18 cellular contexts compared by ENCODE assay signal in the genomic region with DNA sequence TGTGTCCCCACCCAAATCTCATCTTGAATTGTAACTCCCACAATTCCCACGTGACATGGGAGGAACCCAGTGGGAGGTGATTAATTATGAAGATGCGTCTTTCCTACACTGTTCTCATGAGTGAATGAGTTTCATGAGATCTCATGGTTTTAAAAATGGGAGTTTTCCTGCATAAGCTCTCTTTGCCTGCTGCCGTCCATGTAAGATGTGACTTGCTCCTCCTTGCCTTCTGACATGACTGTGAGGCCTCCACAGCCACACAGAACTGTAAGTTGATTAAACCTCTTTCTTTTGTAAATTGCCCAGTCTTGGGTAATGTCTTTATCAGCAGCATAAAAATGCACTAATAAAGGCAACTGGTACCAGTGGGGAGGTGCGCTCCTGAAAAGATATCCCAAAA.
A peak's percentile ranks its signal among the peaks of the same experiment; 100 is the strongest.
DNase-seq lines count a peak whose midpoint lies in the region; TF ChIP-seq lines count a peak whose summit lies in the region.
"Had no signal": no experiment of that assay in that cellular context is flagged by ENCODE, and none has a peak within 500 bp of the region (broad histone marks: within the 10 kb centered on the region; RNA-seq: fewer than 3 reads in every experiment).

No MANE protein-coding gene starts in this region.

- H3K27me3 ChIP-seq in Caco-2 (replicated peaks; ENCODE audit: control insufficient read depth, insufficient read depth, low read length) (no peaks in the 10 kb centered on the region), ascending aorta (no peaks in the 10 kb centered on the region)
- H3K27me3 ChIP-seq: BE2C, BLaER1 had no signal

- CTCF ChIA-PET in Caco-2 (lab: Charles Lee) (interaction anchor here (1.7 kb wide), 1 partner anchor 56 kb away, joined by 7 read pairs; no protein-coding TSS in a partner anchor), HEK293 (lab: Yijun Ruan, JAX) (no interaction called here)

- TF ChIP-seq CTCF in Caco-2 (IDR thresholded peaks at IDR 0.05; ENCODE audit: insufficient read depth in 1 of 2, low read depth in 1 of 2, low read length in 1 of 2, severe bottlenecking in 1 of 2, unreplicated experiment in 1 of 2) (no peak), HEK293 (tag by site-specific recombination; IDR thresholded peaks at IDR 0.05) (no peak), endothelial cell (IDR thresholded peaks at IDR 0.05; ENCODE audit: unreplicated experiment) (no peak), ascending aorta (IDR thresholded peaks at IDR 0.05) (no peak)

- H3K4me3 ChIP-seq in Caco-2 (ENCODE audit: low read depth, low read length), result no peak overlapping the region
- no peak overlapping the region for H3K4me3 ChIP-seq in HEK293 (ENCODE audit: low read depth, low read length)
- H3K4me3 ChIP-seq in ascending aorta, result no peak overlapping the region
- H3K4me3 ChIP-seq: BLaER1 had no signal

- H3K4me1 Mint-ChIP-seq in Caco-2 (ENCODE audit: low read depth, unreplicated experiment), result peaks cover 14% of the 10 kb centered on the region
- H3K4me1 Mint-ChIP-seq in endothelial cell (ENCODE audit: unreplicated experiment), result no peaks in the 10 kb centered on the region
- H3K4me1 Mint-ChIP-seq: CD14-positive monocyte; CD8-positive, alpha-beta memory T cell had no signal

- H3K9me3 Mint-ChIP-seq in Caco-2 (ENCODE audit: unreplicated experiment) (peaks cover 29% of the 10 kb centered on the region), endothelial cell (ENCODE audit: unreplicated experiment) (no peaks in the 10 kb centered on the region)

- BruUV-seq in Caco-2 (replicated peaks; lab: Mats Ljungman, UMichigan), result no TSS peak

- intact Hi-C loops in Caco-2 (cut with micrococcal nuclease; ENCODE audit: unreplicated experiment), result no loop called here
- intact Hi-C loops in ascending aorta (cut with DNase I), result no loop called here

- no peak overlapping the region for H3K4me3 Mint-ChIP-seq in Caco-2 (ENCODE audit: unreplicated experiment)
- peak overlapping the region; percentile 21 for H3K4me3 Mint-ChIP-seq in endothelial cell (ENCODE audit: unreplicated experiment)
- H3K4me3 Mint-ChIP-seq: CD14-positive monocyte; CD4-positive, alpha-beta memory T cell; CD4-positive, CD25-positive, alpha-beta regulatory T cell; CD8-positive, alpha-beta memory T cell had no signal

- peaks cover 22% of the 10 kb centered on the region for H3K9me3 ChIP-seq in Caco-2
- no peaks in the 10 kb centered on the region for H3K9me3 ChIP-seq in HEK293 (ENCODE audit: control insufficient read depth, insufficient read depth, low read depth, low read length)
- no peaks in the 10 kb centered on the region for H3K9me3 ChIP-seq in ascending aorta
- H3K9me3 ChIP-seq: BE2C had no signal

- H3K36me3 ChIP-seq in Caco-2 (ENCODE audit: control insufficient read depth, insufficient read depth, low read length) (no peaks in the 10 kb centered on the region; the same call in 1 of the 2 replicates), HEK293 (ENCODE audit: control insufficient read depth in 2 of 2, insufficient read depth in 1 of 2, low read length in 2 of 2) (peaks cover 5 to 53% of the 10 kb centered on the region in 2 experiments), ascending aorta (peaks cover 40 to 67% of the 10 kb centered on the region in 2 donors)
- H3K36me3 ChIP-seq: BE2C had no signal

- no peaks in the 10 kb centered on the region for H3K27me3 Mint-ChIP-seq in Caco-2 (ENCODE audit: insufficient read depth, unreplicated experiment)
- peaks cover 2% of the 10 kb centered on the region for H3K27me3 Mint-ChIP-seq in endothelial cell (ENCODE audit: unreplicated experiment)
- H3K27me3 Mint-ChIP-seq: CD4-positive, alpha-beta memory T cell; CD4-positive, CD25-positive, alpha-beta regulatory T cell; CD8-positive, alpha-beta memory T cell had no signal

- H3K27ac ChIP-seq in HEK293 (ENCODE audit: extremely low read depth, low read depth, low read length), result no peak overlapping the region
- H3K27ac ChIP-seq in ascending aorta, result no peak overlapping the region
- H3K27ac ChIP-seq: BLaER1 had no signal

- H3K27ac Mint-ChIP-seq in Caco-2 (ENCODE audit: unreplicated experiment) (peak overlapping the region; percentile 48), endothelial cell (ENCODE audit: unreplicated experiment) (no peak overlapping the region)
- H3K27ac Mint-ChIP-seq: CD4-positive, CD25-positive, alpha-beta regulatory T cell; CD8-positive, alpha-beta memory T cell had no signal

- H3K4me1 ChIP-seq in Caco-2 (peaks cover 11% of the 10 kb centered on the region; the same call in 1 of the 2 replicates), HEK293 (ENCODE audit: control insufficient read depth, insufficient read depth, low read length) (no peaks in the 10 kb centered on the region), ascending aorta (no peaks in the 10 kb centered on the region)
- H3K4me1 ChIP-seq: BE2C, BLaER1 had no signal

- POLR2A ChIA-PET in Caco-2 (lab: Charles Lee), result no interaction called here
- POLR2A ChIA-PET in HEK293 (lab: Yijun Ruan, JAX), result no interaction called here

- DNase-seq in Caco-2 (no peak), endothelial cell (ENCODE audit: low spot score) (no peak), NCI-H446 (lab: John Stamatoyannopoulos, UW) (no peak), ascending aorta (ENCODE audit: low spot score in 2 of 2) (no peak)
- DNase-seq: 8988T; ACHN; BE2C; C1 segment of cervical spinal cord; Calu3; CD4-positive, alpha-beta memory T cell; CD4-positive, CD25-positive, alpha-beta regulatory T cell; CD8-positive, alpha-beta memory T cell; COR-L47; DMS79 treated with DMSO at 0.1 percent for 48 hours; GF-D8 had no signal

- H3K36me3 Mint-ChIP-seq in Caco-2 (ENCODE audit: insufficient read depth, unreplicated experiment), result peaks cover 55% of the 10 kb centered on the region
- H3K36me3 Mint-ChIP-seq in endothelial cell (ENCODE audit: low read depth, unreplicated experiment), result peaks cover 24% of the 10 kb centered on the region

TF ChIP-seq in HEK293, 187 proteins besides CTCF, POLR2A, EP300 and RAD21:
- TF ChIP-seq ZNF157 (tag by site-specific recombination; IDR thresholded peaks at IDR 0.05), result no peak
- no peak for TF ChIP-seq ZNF223 (tag by site-specific recombination; IDR thresholded peaks at IDR 0.05)
- TF ChIP-seq SETDB1 (IDR thresholded peaks at IDR 0.05; ENCODE audit: insufficient read length, low read length), result peak; percentile 24
- TF ChIP-seq ZNF146 (tag by site-specific recombination; IDR thresholded peaks at IDR 0.05), result no peak
TF ChIP-seq in HEK293: peak in this region for 1.
